Comparison of ENCODE assay signal across 14 cellular contexts in genomic region chr5:80220268-80220897, GRCh38. TPM values are rescaled to one million over a fixed set of nuclear protein-coding genes. Genes with fewer than 3 reads are reported as not detected.
A peak's percentile ranks its signal among the peaks of the same experiment; 100 is the strongest.
DNase-seq lines count a peak whose midpoint lies in the region; ATAC-seq lines count a peak whose summit lies in the region.
"Had no signal": no experiment of that assay in that cellular context is flagged by ENCODE, and none has a peak within 500 bp of the region (broad histone marks: within the 10 kb centered on the region; RNA-seq: fewer than 3 reads in every experiment).

No MANE protein-coding gene starts in this region.

- no peaks in the 10 kb centered on the region for H3K9me3 Mint-ChIP-seq in activated CD4-positive, alpha-beta T cell treated with anti-CD3 and anti-CD28 coated beads for 36 hours (ENCODE audit: low read depth)

- peak overlapping the region; percentile 15 for H3K27ac Mint-ChIP-seq in activated CD4-positive, alpha-beta T cell treated with anti-CD3 and anti-CD28 coated beads for 36 hours

- H3K27me3 Mint-ChIP-seq in activated CD4-positive, alpha-beta T cell treated with anti-CD3 and anti-CD28 coated beads for 36 hours: no peaks in the 10 kb centered on the region

- peaks cover 71% of the 10 kb centered on the region for H3K4me1 Mint-ChIP-seq in activated CD4-positive, alpha-beta T cell treated with anti-CD3 and anti-CD28 coated beads for 36 hours

- H3K36me3 Mint-ChIP-seq in activated CD4-positive, alpha-beta T cell treated with anti-CD3 and anti-CD28 coated beads for 36 hours (ENCODE audit: low read depth): peaks cover 23% of the 10 kb centered on the region

- POLR2A ChIA-PET in activated CD4-positive, alpha-beta T cell treated with anti-CD3 and anti-CD28 coated beads for 36 hours (lab: Charles Lee): no interaction called here

- intact Hi-C loops in activated CD4-positive, alpha-beta T cell treated with anti-CD3 and anti-CD28 coated beads for 36 hours (cut with DNase I, micrococcal nuclease): no loop called here

- no peak for DNase-seq in activated CD4-positive, alpha-beta T cell treated with anti-CD3 and anti-CD28 coated beads for 36 hours
- no peak for DNase-seq in activated CD4-positive, alpha-beta T cell treated with anti-CD3 and anti-CD28 coated beads, Interleukin-2, amount 50 U/mL, for 48 hours
- peak; percentile 71 for DNase-seq in NCI-H2227 (lab: John Stamatoyannopoulos, UW; ENCODE audit: unreplicated experiment)
- peak; percentile 60 for DNase-seq in pons (ENCODE audit: low spot score)
- no peak for DNase-seq in stimulated activated naive CD4-positive, alpha-beta T cell treated with Interleukin-2 at 50 U/mL for 16 hours (lab: John Stamatoyannopoulos, UW)
- DNase-seq: DMS 273 treated with DMSO at 0.1 percent for 48 hours, NCI-H82, Right ventricle myocardium superior had no signal

- no peak overlapping the region for H3K4me3 Mint-ChIP-seq in activated CD4-positive, alpha-beta T cell treated with anti-CD3 and anti-CD28 coated beads for 36 hours

- CTCF ChIA-PET in activated CD4-positive, alpha-beta T cell treated with anti-CD3 and anti-CD28 coated beads for 36 hours (lab: Charles Lee): interaction anchor here (0.7 kb wide), 1 partner anchor 418 kb away, joined by 3 read pairs; no protein-coding TSS in a partner anchor

- ATAC-seq in activated CD4-positive, alpha-beta T cell treated with anti-CD3 and anti-CD28 coated beads for 36 hours: no peak
- ATAC-seq in GM21786 (IDR thresholded peaks at IDR 0.05; ENCODE audit: unreplicated experiment): no peak
- no peak for ATAC-seq in HG02884 (IDR thresholded peaks at IDR 0.05; ENCODE audit: unreplicated experiment)
- ATAC-seq: A549 had no signal

- H3K27ac ChIP-seq in cingulate gyrus (ENCODE audit: low read depth, low read length): peak overlapping the region; percentile 33
- H3K27ac ChIP-seq: A549, breast epithelium, vagina had no signal

RNA-seq across cellular contexts. Expression of gene SERINC5, which starts 35.5 kb away (rescaled TPM):
- 10 to 100 TPM; 28.1 to 36.0 TPM for total RNA-seq in activated CD4-positive, alpha-beta T cell treated with anti-CD3 and anti-CD28 coated beads for 36 hours

Comparison
In these comparisons a context has a peak if more than half of its experiments do, and no peak if none do; other contexts are left out.
1. DNase-seq: peak in NCI-H2227 (single experiment) and pons (single experiment); none in activated CD4-positive, alpha-beta T cell treated with anti-CD3 and anti-CD28 coated beads for 36 hours (single experiment), activated CD4-positive, alpha-beta T cell treated with anti-CD3 and anti-CD28 coated beads, Interleukin-2, amount 50 U/mL, for 48 hours (0 of 2) and stimulated activated naive CD4-positive, alpha-beta T cell treated with Interleukin-2 at 50 U/mL for 16 hours (single experiment).